Comparison of ENCODE assay signal across 21 cellular contexts in genomic region chr4:92519727-92520126, GRCh38.
DNase-seq lines count a peak whose midpoint lies in the region; FAIRE-seq and TF ChIP-seq lines count a peak whose summit lies in the region.
"Had no signal": no experiment of that assay in that cellular context is flagged by ENCODE, and none has a peak within 500 bp of the region (broad histone marks: within the 10 kb centered on the region; RNA-seq: fewer than 3 reads in every experiment).

No MANE protein-coding gene starts in this region.

- H4K5ac ChIP-seq in H1 (ENCODE audit: insufficient read length, low read depth, low read length) (no peak overlapping the region), mesendoderm (ENCODE audit: low read length) (no peak overlapping the region)

- H3K4ac ChIP-seq in H1 (replicated peaks; ENCODE audit: insufficient read length, low read depth, low read length) (no peak overlapping the region), mesendoderm (ENCODE audit: low read depth, low read length) (no peak overlapping the region)

- no peak for TF ChIP-seq CTCF in H1 (IDR thresholded peaks at IDR 0.05; ENCODE audit: control extremely low read depth in 1 of 3, insufficient read depth in 1 of 3, low read depth in 1 of 3, low read length in 3 of 3)
- TF ChIP-seq CTCF in Peyer's patch (IDR thresholded peaks at IDR 0.05) = no peak

- H2BK5ac ChIP-seq in H1 (ENCODE audit: low read depth, low read length) (no peak overlapping the region), mesendoderm (ENCODE audit: low read length) (peak overlapping the region; percentile 20)

- TF ChIP-seq POLR2A in H1 (IDR thresholded peaks at IDR 0.05; ENCODE audit: control extremely low read depth in 1 of 2, low read depth in 2 of 2, low read length in 2 of 2) (peak in 1 of 2 experiments; percentile 37; a peak in 1 of 3 replicates), Peyer's patch (IDR thresholded peaks at IDR 0.05) (no peak)

- no peaks in the 10 kb centered on the region for H3K27me3 ChIP-seq in HUES6 (ENCODE audit: control insufficient read depth, insufficient read depth, low read length)
- H3K27me3 ChIP-seq in H1 (replicated peaks in 1 of 4; ENCODE audit: control insufficient read depth in 3 of 4, extremely low read depth in 1 of 4, insufficient read depth in 3 of 4, low read length in 3 of 4) = no peaks in the 10 kb centered on the region
- H3K27me3 ChIP-seq in mesendoderm (ENCODE audit: insufficient read depth, low read length, poor library complexity) = no peaks in the 10 kb centered on the region
- no peaks in the 10 kb centered on the region for H3K27me3 ChIP-seq in Peyer's patch

- H4K8ac ChIP-seq in H1 (ENCODE audit: extremely low read depth, insufficient read depth, low read length) (no peak overlapping the region), mesendoderm (ENCODE audit: low read depth, low read length) (no peak overlapping the region)

- H3K9ac ChIP-seq in HUES6 (ENCODE audit: low read length) (no peak overlapping the region), H1 (replicated peaks in 1 of 4; ENCODE audit: extremely low read depth in 1 of 4, low read depth in 3 of 4, low read length in 3 of 4) (no peak overlapping the region), mesendoderm (ENCODE audit: low read length) (no peak overlapping the region)
- H3K9ac ChIP-seq: KMS-11 had no signal

- no peaks in the 10 kb centered on the region for H3K36me3 ChIP-seq in HUES6 (ENCODE audit: control insufficient read depth, insufficient read depth, low read length)
- H3K36me3 ChIP-seq in H1 (ENCODE audit: control insufficient read depth in 2 of 4, insufficient read depth in 4 of 4, low read length in 3 of 4) = no peaks in the 10 kb centered on the region; a peak in 1 of 8 replicates
- H3K36me3 ChIP-seq in mesendoderm (ENCODE audit: control insufficient read depth, insufficient read depth, low read length) = no peaks in the 10 kb centered on the region
- no peaks in the 10 kb centered on the region for H3K36me3 ChIP-seq in Peyer's patch
- H3K36me3 ChIP-seq: HAP-1 had no signal

- H3K23ac ChIP-seq in H1 (ENCODE audit: insufficient read length) (no peak overlapping the region), mesendoderm (ENCODE audit: low read length) (no peak overlapping the region)

- H3K9me3 ChIP-seq in HUES6 (ENCODE audit: control insufficient read depth, insufficient read depth, low read depth, low read length) (no peaks in the 10 kb centered on the region), H1 (ENCODE audit: insufficient read depth in 2 of 2, low read depth in 1 of 2, low read length in 1 of 2) (no peaks in the 10 kb centered on the region), Peyer's patch (no peaks in the 10 kb centered on the region)
- H3K9me3 ChIP-seq: HAP-1 had no signal

- H3K56ac ChIP-seq in H1 (replicated peaks; ENCODE audit: insufficient read length, low read depth, low read length) (no peak overlapping the region), mesendoderm (ENCODE audit: low read length) (peak overlapping the region; percentile 45)

- H3K18ac ChIP-seq in H1 (ENCODE audit: extremely low read depth, low read length) = no peak overlapping the region
- H3K18ac ChIP-seq in mesendoderm (ENCODE audit: low read length) = peak overlapping the region; percentile 60

- no peak for TF ChIP-seq EP300 in H1 (IDR thresholded peaks at IDR 0.05; ENCODE audit: borderline replicate concordance in 1 of 2, low read depth in 2 of 2, low read length in 2 of 2)

- H2BK120ac ChIP-seq in H1 (replicated peaks; ENCODE audit: low read depth, low read length) (no peak overlapping the region), mesendoderm (ENCODE audit: low read depth, low read length) (no peak overlapping the region)

- peak overlapping the region; percentile 3; the same call in 1 of the 2 replicates for H3K27ac ChIP-seq in HUES6 (ENCODE audit: low read depth, low read length)
- H3K27ac ChIP-seq in H1 (ENCODE audit: low read depth, low read length) = peak overlapping the region; percentile 18; the same call in 1 of the 2 replicates
- no peak overlapping the region for H3K27ac ChIP-seq in mesendoderm (ENCODE audit: low read depth, low read length)
- no peak overlapping the region for H3K27ac ChIP-seq in Peyer's patch
- H3K27ac ChIP-seq: C4-2B, KMS-11 had no signal

- H3K23me2 ChIP-seq in H1 (ENCODE audit: low read depth, low read length) = no peaks in the 10 kb centered on the region

- H2BK15ac ChIP-seq in H1 (ENCODE audit: low read length) = no peak overlapping the region
- no peak overlapping the region for H2BK15ac ChIP-seq in mesendoderm (replicated peaks; ENCODE audit: low read depth)

- POLR2A ChIA-PET in H1 (lab: Charles Lee; ENCODE audit: partially characterized antibody) = interaction anchor here (0.6 to 3.5 kb wide), 6 partner anchors 9 to 229 kb away, joined by 3 to 22 read pairs (median 8); no protein-coding TSS in a partner anchor

- H4K20me1 ChIP-seq in H1 (replicated peaks in 1 of 2; ENCODE audit: control insufficient read depth in 1 of 2, insufficient read depth in 2 of 2, low read length in 2 of 2) = peaks cover 0 to 8% of the 10 kb centered on the region in 2 experiments

- H2AK5ac ChIP-seq in H1 (ENCODE audit: low read depth, low read length) = no peak overlapping the region
- H2AK5ac ChIP-seq in mesendoderm (ENCODE audit: low read length) = no peak overlapping the region

- H3K79me2 ChIP-seq in H1 (ENCODE audit: control insufficient read depth in 1 of 2, insufficient read depth in 2 of 2, low read length in 2 of 2) (peaks cover 6 to 99% of the 10 kb centered on the region in 2 experiments; a peak in 3 of 4 replicates), mesendoderm (ENCODE audit: control insufficient read depth, insufficient read depth, low read length) (peaks cover 15% of the 10 kb centered on the region)

- peaks cover 76% of the 10 kb centered on the region for H3K4me1 ChIP-seq in HUES6 (ENCODE audit: control insufficient read depth, insufficient read depth, low read length)
- H3K4me1 ChIP-seq in H1 (replicated peaks in 1 of 4; ENCODE audit: control insufficient read depth in 3 of 4, insufficient read depth in 4 of 4, low read length in 3 of 4) = peaks cover 0 to 23% (median 7%) of the 10 kb centered on the region in 4 experiments; a peak in 4 of 7 replicates
- peaks cover 9% of the 10 kb centered on the region for H3K4me1 ChIP-seq in mesendoderm (ENCODE audit: control insufficient read depth, low read depth, low read length)
- H3K4me1 ChIP-seq in Peyer's patch = no peaks in the 10 kb centered on the region
- H3K4me1 ChIP-seq: HAP-1 had no signal

- peak overlapping the region; percentile 59 to 62 for H3K4me2 ChIP-seq in H1 (ENCODE audit: insufficient read depth in 1 of 2, low read depth in 2 of 2, low read length in 2 of 2)
- H3K4me2 ChIP-seq in mesendoderm (ENCODE audit: low read length) = no peak overlapping the region
- H3K4me2 ChIP-seq: KMS-11 had no signal

- CTCF ChIA-PET in H1 (lab: Charles Lee; ENCODE audit: partially characterized antibody) = interaction anchor here (0.8 to 1.3 kb wide), 2 partner anchors 10 to 21 kb away, joined by 3 read pairs; no protein-coding TSS in a partner anchor

- no peak overlapping the region for H3K14ac ChIP-seq in H1 (ENCODE audit: insufficient read length)

- WGBS in H1 (ENCODE audit: extremely low coverage in 1 of 2, insufficient coverage in 1 of 2, insufficient read length in 1 of 2, insufficient replicate concordance in 2 of 2, low coverage in 1 of 2, low lambda C conversion rate in 2 of 2, missing lambda C conversion rate in 1 of 2), 2 experiments = 21% methylated on average over 3 of the region's 3 CpGs; no CpG with 5 or more reads in 1 of the 2 experiments
- no CpG with 5 or more reads among the region's 3 CpGs for whole genome bisulfite sequencing in mesendoderm (ENCODE audit: extremely low coverage, insufficient coverage, low lambda C conversion rate)

- H3K4me3 ChIP-seq in HUES6 (ENCODE audit: low read depth, low read length) (peak overlapping the region; percentile 23), H1 (ENCODE audit: extremely low read depth in 1 of 4, insufficient read depth in 2 of 4, low read depth in 3 of 4, low read length in 4 of 4) (peak overlapping the region in 1 of 4 experiments; percentile 44; a peak in 2 of 8 replicates), mesendoderm (ENCODE audit: low read length) (no peak overlapping the region), Peyer's patch (no peak overlapping the region)
- H3K4me3 ChIP-seq: HAP-1 had no signal

- H2BK12ac ChIP-seq in H1 (ENCODE audit: low read depth, low read length) = no peak overlapping the region

- TF ChIP-seq RAD21 in H1 (IDR thresholded peaks at IDR 0.05 in 1 of 2, conservative IDR thresholded peaks at IDR 0.05 in 1 of 2; ENCODE audit: low read depth in 2 of 2, low read length in 2 of 2) = no peak

- H2BK20ac ChIP-seq in H1 (ENCODE audit: low read length) = no peak overlapping the region

- FAIRE-seq in H1 (lab: Jason Lieb, UNC) = peak; percentile 84
- FAIRE-seq: A204.1, GM12892, GM18507, HTR-8/SVneo had no signal

- H4K91ac ChIP-seq in H1 (replicated peaks; ENCODE audit: insufficient read length, low read length) = no peak overlapping the region

- no peak for DNase-seq in H1 (ENCODE audit: low read depth in 1 of 2, low spot score in 2 of 2)
- DNase-seq in iPS DF 4.7 (ENCODE audit: extremely low read depth, low spot score) = peak; percentile 44
- DNase-seq in mesendoderm = peak; percentile 60
- DNase-seq in Peyer's patch = no peak
- no peak for DNase-seq in NOMO-1 treated with dmso at 0.1 percent for 144 hours (lab: John Stamatoyannopoulos, UW; ENCODE audit: unreplicated experiment)
- no peak for DNase-seq in cerebellar cortex (ENCODE audit: low spot score)
- DNase-seq in NK-92 (lab: John Stamatoyannopoulos, UW; ENCODE audit: unreplicated experiment) = no peak
- DNase-seq: AML-193; CD4-positive, alpha-beta T cell; DMS153; DMS79; GDM1; GOT3 had no signal

- H2AFZ ChIP-seq in H1 (ENCODE audit: low read length) = no peak overlapping the region

- H3K79me1 ChIP-seq in H1 (ENCODE audit: low read depth, low read length) (peaks cover 3% of the 10 kb centered on the region; the same call in 1 of the 2 replicates), mesendoderm (ENCODE audit: low read length) (peaks cover 4% of the 10 kb centered on the region)

TF ChIP-seq in H1, 55 proteins besides CTCF, POLR2A, EP300 and RAD21 (continues in another document):
- TF ChIP-seq SP1 (IDR thresholded peaks at IDR 0.05; ENCODE audit: low read depth, low read length) (no peak), SP4 (IDR thresholded peaks at IDR 0.05; ENCODE audit: low read length) (no peak), ASH2L (IDR thresholded peaks at IDR 0.05; ENCODE audit: low read length) (no peak), HDAC2 (IDR thresholded peaks at IDR 0.05; ENCODE audit: borderline replicate concordance in 1 of 2, low read depth in 2 of 2, low read length in 2 of 2) (no peak), EGR1 (IDR thresholded peaks at IDR 0.05; ENCODE audit: borderline replicate concordance, low read depth, low read length) (no peak), CBX5 (IDR thresholded peaks at IDR 0.05; ENCODE audit: low read depth, low read length) (no peak)

Comparison
In these comparisons a context has a peak if more than half of its experiments do, and no peak if none do; other contexts are left out.
1. H3K27ac ChIP-seq: peak in HUES6 (single experiment) and H1 (single experiment); none in mesendoderm (single experiment) and Peyer's patch (0 of 4).
2. DNase-seq: peak in iPS DF 4.7 (single experiment) and mesendoderm (single experiment); none in H1 (0 of 2), Peyer's patch (0 of 3), NOMO-1 treated with dmso at 0.1 percent for 144 hours (single experiment), cerebellar cortex (single experiment) and NK-92 (single experiment).